8 cellular contexts compared by ENCODE assay signal in the genomic region with DNA sequence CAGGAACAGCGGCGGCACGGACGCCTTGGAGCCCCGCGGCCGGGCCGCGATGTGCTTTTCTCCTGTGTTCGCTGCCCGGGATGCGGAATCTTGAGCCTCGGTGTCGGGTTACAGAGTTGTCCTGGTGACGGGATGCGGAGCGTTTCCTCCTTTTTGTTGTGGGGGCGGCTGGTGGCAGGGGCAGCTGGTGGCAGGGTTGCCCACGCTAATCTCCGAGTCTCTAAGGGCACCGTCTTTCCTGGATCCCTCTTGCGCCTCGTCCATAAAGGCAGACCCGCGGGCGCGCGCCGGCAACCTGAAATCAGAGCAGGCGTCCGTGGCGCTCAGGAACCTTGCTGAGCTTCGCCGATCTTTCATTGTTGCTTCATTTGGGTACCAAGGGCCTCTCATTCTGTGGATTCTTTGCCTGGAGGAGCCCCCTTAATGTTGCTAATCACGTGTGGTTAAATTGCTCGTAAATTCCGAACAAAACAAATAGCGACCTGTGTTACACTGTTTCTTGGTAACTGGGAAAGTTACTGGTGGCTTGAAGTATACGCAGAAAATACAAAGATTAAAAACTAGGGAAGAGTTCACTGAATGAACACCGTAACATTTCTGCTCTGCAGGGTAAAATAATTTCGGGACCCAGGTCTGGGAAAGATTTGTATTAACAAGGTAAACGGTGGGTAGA. TPM values are rescaled to one million over a fixed set of nuclear protein-coding genes. Genes with fewer than 3 reads are reported as not detected.
DNase-seq lines count a peak whose midpoint lies in the region; ATAC-seq and TF ChIP-seq lines count a peak whose summit lies in the region.

No MANE protein-coding gene starts in this region.

- no peaks in the 10 kb centered on the region for H3K9me3 ChIP-seq in A673 (ENCODE audit: low read depth, low read length, poor library complexity, severe bottlenecking)
- H3K9me3 ChIP-seq in SJCRH30 (replicated peaks): no peaks in the 10 kb centered on the region

- POLR2A ChIA-PET in A673 (lab: Charles Lee; ENCODE audit: low non-redundant PET): no interaction called here

- BruUV-seq in A673 (replicated peaks; lab: Mats Ljungman, UMichigan): TSS peak; percentile 62

- peak overlapping the region; percentile 83 for H3K4me3 ChIP-seq in A673 (ENCODE audit: low read depth, low read length, poor library complexity, severe bottlenecking)
- H3K4me3 ChIP-seq in SJCRH30: peak overlapping the region; percentile 98

- H3K4me1 ChIP-seq in A673 (ENCODE audit: insufficient read depth, low read length, poor library complexity, severe bottlenecking) (peaks cover 15% of the 10 kb centered on the region), SJCRH30 (peaks cover 5% of the 10 kb centered on the region; the same call in 1 of the 2 replicates)

- H3K27ac ChIP-seq in A673 (ENCODE audit: low read depth, low read length, poor library complexity, severe bottlenecking) (peak overlapping the region; percentile 95), SJCRH30 (peak overlapping the region; percentile 94)

- CTCF ChIA-PET in A673 (lab: Charles Lee): interaction anchor here (0.7 kb wide), 1 partner anchor 34 kb away, joined by 3 read pairs; no protein-coding TSS in a partner anchor

- DNase-seq in A673 (ENCODE audit: low spot score): peak; percentile 89
- peak; percentile 72 for DNase-seq in KBM-7
- peak; percentile 84 to 86 for DNase-seq in SJCRH30
- peak in 46 of 56 donors; percentile 17 to 79 (median 56) for DNase-seq in amygdala (lab: John Stamatoyannopoulos, UW)
- DNase-seq in left cardiac atrium: peak; percentile 65
- DNase-seq in posterior cingulate gyrus: peak in 9 of 10 donors; percentile 38 to 89 (median 56)

- H3K27me3 ChIP-seq in A673 (replicated peaks; ENCODE audit: insufficient read depth, low read depth, low read length, poor library complexity) (no peaks in the 10 kb centered on the region), SJCRH30 (no peaks in the 10 kb centered on the region)

- in situ Hi-C loops in KBM-7 (cut with MboI; ENCODE audit: low pct_unique_long_range_greater_than_20kb, low sequenced_read_pairs): loop anchor here (25.0 kb wide), 1 partner anchor 241 kb away; no protein-coding TSS in a partner anchor

- ATAC-seq in GM19395 (IDR thresholded peaks at IDR 0.05; ENCODE audit: unreplicated experiment) (peak; percentile 28), left cardiac atrium (peak; percentile 36 to 59), HG03175 (IDR thresholded peaks at IDR 0.05; ENCODE audit: unreplicated experiment) (no peak)

- intact Hi-C loops in A673 (cut with micrococcal nuclease; ENCODE audit: unreplicated experiment) (no loop called here), left cardiac atrium (cut with DNase I) (no loop called here), posterior cingulate gyrus (cut with DNase I) (loop anchor here (5.0 kb wide), 3 partner anchors 204 to 441 kb away; a partner anchor contains a TSS)

- TF ChIP-seq CTCF in A673 (conservative IDR thresholded peaks at IDR 0.05; ENCODE audit: low read depth, low read length): no peak

- H3K36me3 ChIP-seq in A673 (ENCODE audit: insufficient read depth, low read length, poor library complexity, severe bottlenecking) (peaks cover 15% of the 10 kb centered on the region), SJCRH30 (peaks cover 19% of the 10 kb centered on the region)

RNA-seq across cellular contexts. Expression of a gene that starts 0.8 kb away (rescaled TPM):
- total RNA-seq in A673 (2021): 361 and 374 TPM in 2 replicates
- 380 and 402 TPM in 2 replicates for total RNA-seq in SJCRH30 (2014; rRNA removed; shearing (Covaris generic))
- total RNA-seq in left cardiac atrium: 10 to 100 TPM; 45.7 to 49.2 TPM
